Comparison of ENCODE assay signal across 22 cellular contexts in the genomic region with DNA sequence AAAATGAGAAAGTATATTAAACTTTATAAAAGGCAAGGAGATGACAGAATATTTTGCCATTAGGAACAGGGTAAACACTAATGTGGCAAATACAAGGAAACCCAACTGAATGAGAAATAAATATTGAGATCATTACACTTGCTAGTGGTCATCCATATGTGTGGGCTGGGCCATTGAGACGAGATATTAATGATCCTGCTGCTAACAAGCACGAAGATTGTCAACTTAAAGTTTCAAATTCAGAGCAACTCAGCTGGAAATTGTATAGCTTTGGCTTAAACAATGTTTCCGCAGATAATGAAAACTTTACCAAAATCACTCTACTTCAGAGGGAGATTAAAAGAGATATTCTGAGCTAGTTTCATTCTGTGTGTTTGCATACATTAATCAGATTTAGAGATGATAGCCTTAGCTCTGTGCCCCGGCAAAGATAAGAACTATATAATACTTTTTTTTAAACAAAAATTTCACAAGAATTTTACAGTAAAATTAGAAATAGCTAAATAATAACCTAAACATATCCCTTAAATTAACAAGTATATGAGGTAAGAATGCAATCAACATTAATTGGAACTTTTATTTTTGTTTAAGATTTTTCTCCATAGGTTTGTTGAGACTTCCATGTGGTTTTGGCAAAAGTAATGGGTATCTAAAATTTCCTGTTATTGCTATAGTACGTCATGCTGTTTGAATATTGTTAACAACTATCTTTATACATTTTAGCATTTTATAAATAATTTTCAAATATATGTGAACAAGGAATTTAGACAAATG. TPM values are rescaled to one million over a fixed set of nuclear protein-coding genes. Genes with fewer than 3 reads are reported as not detected.
"Had no signal": no experiment of that assay in that cellular context is flagged by ENCODE, and none has a peak within 500 bp of the region (broad histone marks: within the 10 kb centered on the region; RNA-seq: fewer than 3 reads in every experiment).

No MANE protein-coding gene starts in this region.

- H3K36me3 ChIP-seq: colonic mucosa, gastrocnemius medialis had no signal

- H3K9me3 Mint-ChIP-seq: activated B cell treated with CpG ODN at 0.5 μM for 24 hours; activated CD8-positive, alpha-beta T cell treated with anti-CD3 and anti-CD28 coated beads for 36 hours; activated naive CD4-positive, alpha-beta T cell treated with anti-CD3 and anti-CD28 coated beads, Interleukin-2, amount 10 ng/mL, durations not matched to agents 7 days and 5 days; central memory CD8-positive, alpha-beta T cell; effector memory CD8-positive, alpha-beta T cell; nephron had no signal

- H3K27me3 Mint-ChIP-seq: activated B cell treated with CpG ODN at 0.5 μM for 24 hours had no signal

- H3K4me1 ChIP-seq: colonic mucosa, gastrocnemius medialis, testis, uterus had no signal

- DNase-seq: activated B cell treated with CpG ODN at 0.5 μM for 24 hours; activated CD4-positive, alpha-beta T cell treated with anti-CD3 and anti-CD28 coated beads for 4 hours; activated CD8-positive, alpha-beta memory T cell treated with anti-CD3 and anti-CD28 coated beads, Interleukin-2, amount 10 ng/mL, durations not matched to agents 7 days and 5 days; activated CD8-positive, alpha-beta T cell treated with anti-CD3 and anti-CD28 coated beads for 36 hours; activated effector memory CD4-positive, alpha-beta T cell treated with anti-CD3 and anti-CD28 coated beads, Interleukin-2, amount 50 U/mL, for 16 hours; activated naive CD4-positive, alpha-beta T cell treated with anti-CD3 and anti-CD28 coated beads, Interleukin-2, amount 10 ng/mL, durations not matched to agents 7 days and 5 days; activated T-cell treated with anti-CD3 and anti-CD28 coated beads for 4 hours; aorta; colonic mucosa; dorsolateral prefrontal cortex; effector memory CD8-positive, alpha-beta T cell; esophagus squamous epithelium; gastrocnemius medialis; head of caudate nucleus; hypothalamus; stimulated activated CD4-positive, alpha-beta T cell treated with anti-CD3 and anti-CD28 coated beads, Interleukin-4, amount 100 ng/mL, for 1 hour; stimulated activated naive CD4-positive, alpha-beta T cell; T-helper 9 cell; testis; uterus had no signal

- H3K36me3 Mint-ChIP-seq: activated CD8-positive, alpha-beta memory T cell treated with anti-CD3 and anti-CD28 coated beads, Interleukin-2, amount 10 ng/mL, durations not matched to agents 7 days and 5 days; activated naive CD4-positive, alpha-beta T cell treated with anti-CD3 and anti-CD28 coated beads, Interleukin-2, amount 10 ng/mL, durations not matched to agents 7 days and 5 days had no signal

- ATAC-seq: activated CD8-positive, alpha-beta memory T cell treated with anti-CD3 and anti-CD28 coated beads, Interleukin-2, amount 10 ng/mL, durations not matched to agents 7 days and 5 days; activated CD8-positive, alpha-beta T cell treated with anti-CD3 and anti-CD28 coated beads for 36 hours; effector memory CD8-positive, alpha-beta T cell had no signal

- H3K27ac ChIP-seq: colonic mucosa, dorsolateral prefrontal cortex, testis had no signal

- H3K4me1 Mint-ChIP-seq: activated CD8-positive, alpha-beta memory T cell treated with anti-CD3 and anti-CD28 coated beads, Interleukin-2, amount 10 ng/mL, durations not matched to agents 7 days and 5 days; activated naive CD4-positive, alpha-beta T cell treated with anti-CD3 and anti-CD28 coated beads, Interleukin-2, amount 10 ng/mL, durations not matched to agents 7 days and 5 days; central memory CD8-positive, alpha-beta T cell; nephron had no signal

- H3K27me3 ChIP-seq: colonic mucosa, dorsolateral prefrontal cortex, esophagus squamous epithelium, gastrocnemius medialis, testis, uterus had no signal

- H3K4me3 ChIP-seq: colonic mucosa, dorsolateral prefrontal cortex, esophagus squamous epithelium, gastrocnemius medialis, testis, uterus had no signal

- H3K4me3 Mint-ChIP-seq: activated B cell treated with CpG ODN at 0.5 μM for 24 hours; activated CD8-positive, alpha-beta memory T cell treated with anti-CD3 and anti-CD28 coated beads, Interleukin-2, amount 10 ng/mL, durations not matched to agents 7 days and 5 days; activated CD8-positive, alpha-beta T cell treated with anti-CD3 and anti-CD28 coated beads for 36 hours; activated naive CD4-positive, alpha-beta T cell treated with anti-CD3 and anti-CD28 coated beads, Interleukin-2, amount 10 ng/mL, durations not matched to agents 7 days and 5 days; central memory CD8-positive, alpha-beta T cell; effector memory CD8-positive, alpha-beta T cell; nephron had no signal

- H3K27ac Mint-ChIP-seq: activated B cell treated with CpG ODN at 0.5 μM for 24 hours; activated CD8-positive, alpha-beta memory T cell treated with anti-CD3 and anti-CD28 coated beads, Interleukin-2, amount 10 ng/mL, durations not matched to agents 7 days and 5 days; activated CD8-positive, alpha-beta T cell treated with anti-CD3 and anti-CD28 coated beads for 36 hours; activated naive CD4-positive, alpha-beta T cell treated with anti-CD3 and anti-CD28 coated beads, Interleukin-2, amount 10 ng/mL, durations not matched to agents 7 days and 5 days; effector memory CD8-positive, alpha-beta T cell; nephron had no signal

- H3K9me3 ChIP-seq: colonic mucosa, esophagus squamous epithelium, gastrocnemius medialis, testis, uterus had no signal

RNA-seq across cellular contexts. Expression of a gene that starts 40.0 kb away (rescaled TPM):
- total RNA-seq: activated B cell treated with CpG ODN at 0.5 μM for 24 hours had no signal
